In genomic region chr12:7155471-7156034, GRCh38 we compare ENCODE assay signal across 15 cellular contexts. TPM values are rescaled to one million over a fixed set of nuclear protein-coding genes. Genes with fewer than 3 reads are reported as not detected.
A peak's percentile ranks its signal among the peaks of the same experiment; 100 is the strongest.
DNase-seq lines count a peak whose midpoint lies in the region; ATAC-seq and TF ChIP-seq lines count a peak whose summit lies in the region.
"Had no signal": no experiment of that assay in that cellular context is flagged by ENCODE, and none has a peak within 500 bp of the region (broad histone marks: within the 10 kb centered on the region; RNA-seq: fewer than 3 reads in every experiment).

No MANE protein-coding gene starts in this region.

- TF ChIP-seq POLR2A in stomach (IDR thresholded peaks at IDR 0.05), result no peak

- 61 to 87% (median 71%) methylated on average over 6 to 8 of the region's 8 CpGs for WGBS in stomach, 5 donors

- H3K36me3 ChIP-seq in colonic mucosa, result no peaks in the 10 kb centered on the region
- peaks cover 7 to 80% (median 78%) of the 10 kb centered on the region in 4 donors for H3K36me3 ChIP-seq in stomach
- H3K36me3 ChIP-seq: ovary had no signal

- ATAC-seq in sciatic nerve, result peak; percentile 23
- ATAC-seq: stimulated activated naive B cell treated with anti-CD40 and anti-IgM and Interleukin-4, amounts not matched to agents 10 μg/mL and 1 μg/mL and 100 μg/mL, for 72 hours had no signal

- no peak overlapping the region for H3K9ac ChIP-seq in colonic mucosa (ENCODE audit: low read depth in 2 of 2, low read length in 2 of 2)

- TF ChIP-seq EP300 in stomach (IDR thresholded peaks at IDR 0.05), result no peak

- H3K27me3 ChIP-seq in colonic mucosa (no peaks in the 10 kb centered on the region), stomach (no peaks in the 10 kb centered on the region)
- H3K27me3 ChIP-seq: ovary had no signal

- intact Hi-C loops in sciatic nerve (cut with DNase I) (no loop called here), colonic mucosa (cut with DNase I) (no loop called here), stomach (cut with DNase I; ENCODE audit: low total_unique reads) (no loop called here)

- peak; percentile 15 for DNase-seq in GM13976 (ENCODE audit: low spot score)
- peak; percentile 77 for DNase-seq in NCI-H2196 treated with DMSO at 0.1 percent for 48 hours (lab: John Stamatoyannopoulos, UW; ENCODE audit: unreplicated experiment)
- DNase-seq in epithelial cell of esophagus (ENCODE audit: low read depth), result peak; percentile 86
- no peak for DNase-seq in sciatic nerve (ENCODE audit: low spot score)
- no peak for DNase-seq in effector CD8-positive, alpha-beta T cell (lab: John Stamatoyannopoulos, UW)
- DNase-seq in colonic mucosa, result no peak
- no peak for DNase-seq in T-helper 1 cell
- DNase-seq in stomach, result no peak
- DNase-seq: activated T-cell treated with anti-CD3 and anti-CD28 coated beads for 4 hours; CD4-positive, alpha-beta T cell; NCI-H1694 treated with DMSO at 0.1 percent for 48 hours; RPMI8226; stimulated activated naive B cell treated with anti-CD40 and anti-IgM and Interleukin-4, amounts not matched to agents 10 μg/mL and 1 μg/mL and 100 μg/mL, for 72 hours had no signal

- H3K4me1 ChIP-seq in colonic mucosa (no peaks in the 10 kb centered on the region), stomach (no peaks in the 10 kb centered on the region)

- in situ Hi-C loops in GM13976 (cut with MboI; ENCODE audit: low sequenced_read_pairs, unreplicated experiment), result no loop called here

- H3K9me3 ChIP-seq in colonic mucosa (no peaks in the 10 kb centered on the region), stomach (no peaks in the 10 kb centered on the region)
- H3K9me3 ChIP-seq: ovary had no signal

- H3K27ac ChIP-seq in colonic mucosa (no peak overlapping the region), stomach (no peak overlapping the region)
- H3K27ac ChIP-seq: ovary had no signal

- TF ChIP-seq CTCF in GM13976 (IDR thresholded peaks at IDR 0.05; ENCODE audit: borderline replicate concordance, control extremely low read depth, extremely low read depth, insufficient read depth, missing control alignments), result no peak
- TF ChIP-seq CTCF in epithelial cell of esophagus (IDR thresholded peaks at IDR 0.05; ENCODE audit: insufficient read depth, low read depth, low read length, missing control alignments), result no peak
- no peak for TF ChIP-seq CTCF in colonic mucosa (IDR thresholded peaks at IDR 0.05)
- no peak for TF ChIP-seq CTCF in stomach (IDR thresholded peaks at IDR 0.05)

- H3K4me3 ChIP-seq in epithelial cell of esophagus (ENCODE audit: low read length) (no peak overlapping the region), colonic mucosa (no peak overlapping the region), stomach (no peak overlapping the region)
- H3K4me3 ChIP-seq: ovary had no signal

RNA-seq across cellular contexts. Expression of gene CLSTN3, which starts 25.4 kb away (rescaled TPM):
- total RNA-seq in sciatic nerve, result 43.8 TPM
- total RNA-seq in colonic mucosa, result 10 to 100 TPM; 13.6 to 17.0 TPM
- 100 to 1,000 TPM in 2 of 5 donors, 10 to 100 TPM in 2, 1 to 10 TPM in 1; 8.5 to 149 (median 83.2) TPM for total RNA-seq in stomach
- polyA plus RNA-seq in stomach, result 1 to 10 TPM; 2.4 to 7.8 (median 4.0) TPM

RNA-seq across cellular contexts. Expression of gene RBP5, which starts 26.9 kb away (rescaled TPM):
- total RNA-seq in sciatic nerve, result 4.5 TPM
- total RNA-seq in colonic mucosa, result 1 to 10 TPM; 2.4 to 3.7 TPM
- not detected for total RNA-seq in stomach
- polyA plus RNA-seq in stomach, result 1 to 10 TPM; 3.3 to 5.3 (median 5.0) TPM
- total RNA-seq: astrocyte; CD4-positive, alpha-beta T cell had no signal

RNA-seq across cellular contexts. Expression of gene PEX5, which starts 33.9 kb away (rescaled TPM):
- total RNA-seq in sciatic nerve, result 61.5 TPM
- 10 to 100 TPM; 31.4 to 35.4 TPM for total RNA-seq in colonic mucosa
- 10 to 100 TPM; 21.7 to 49.0 (median 24.1) TPM for total RNA-seq in stomach
- 10 to 100 TPM; 15.7 to 23.4 (median 22.6) TPM for polyA plus RNA-seq in stomach

RNA-seq across cellular contexts. Expression of gene C1RL, which starts 46.5 kb away (rescaled TPM):
- total RNA-seq in sciatic nerve (117 TPM), colonic mucosa (10 to 100 TPM; 39.5 to 39.7 TPM), stomach (100 to 1,000 TPM in 2 of 5 donors, 10 to 100 TPM in 3; 40.2 to 121 (median 73.3) TPM)
- polyA plus RNA-seq in stomach, result 10 to 100 TPM; 18.6 to 43.9 (median 25.1) TPM

Comparison
In these comparisons a context has a peak if more than half of its experiments do, and no peak if none do; other contexts are left out.
1. DNase-seq: peak in GM13976 (single experiment), NCI-H2196 treated with DMSO at 0.1 percent for 48 hours (single experiment) and epithelial cell of esophagus (single experiment); none in sciatic nerve (single experiment), effector CD8-positive, alpha-beta T cell (single experiment), colonic mucosa (single experiment), T-helper 1 cell (0 of 5) and stomach (single experiment).